Comparison of ENCODE assay signal across 8 cellular contexts in the genomic region with DNA sequence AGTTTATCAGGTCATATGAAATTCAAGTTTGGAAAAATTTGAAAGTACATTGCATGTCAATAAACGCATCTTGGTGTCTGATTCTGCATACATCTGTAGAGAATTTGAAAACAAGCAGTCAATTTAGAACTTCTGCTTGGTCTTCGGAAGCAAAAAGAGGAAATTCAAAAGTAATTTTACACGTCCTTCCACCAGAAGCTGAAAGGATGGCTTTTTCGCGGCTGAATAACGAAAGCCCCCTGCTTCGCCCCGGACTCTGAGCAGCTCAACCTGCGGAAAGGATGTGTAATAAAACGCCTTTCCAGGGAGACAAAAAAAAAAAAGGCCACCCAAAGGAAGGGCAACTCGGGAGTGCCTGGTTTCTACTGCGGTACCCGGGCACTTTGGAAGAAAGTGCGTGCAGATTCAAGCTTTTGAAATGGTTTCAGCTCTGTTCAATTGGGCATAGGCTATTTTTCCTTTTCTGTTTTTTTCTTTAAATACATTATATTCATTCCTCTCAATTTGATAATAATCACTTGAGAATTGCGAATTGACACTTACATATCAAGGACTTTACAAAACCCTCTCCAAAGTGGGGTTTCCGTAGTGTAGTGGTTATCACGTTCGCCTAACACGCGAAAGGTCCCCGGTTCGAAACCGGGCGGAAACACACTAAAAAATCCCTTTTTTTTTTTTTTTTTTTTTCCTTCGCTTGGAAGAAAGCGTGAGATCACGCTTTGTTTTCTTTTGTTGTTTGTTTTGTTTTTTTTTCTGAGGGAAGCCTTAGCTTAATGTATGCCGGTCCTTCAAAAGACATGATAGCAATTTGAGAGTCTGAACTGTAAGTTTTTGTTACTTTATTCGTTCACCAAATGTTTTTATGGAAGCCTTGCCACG. TPM values are rescaled to one million over a fixed set of nuclear protein-coding genes. Genes with fewer than 3 reads are reported as not detected.
DNase-seq lines count a peak whose midpoint lies in the region; ATAC-seq and TF ChIP-seq lines count a peak whose summit lies in the region.

No MANE protein-coding gene starts in this region.

- H3K9ac ChIP-seq in DND-41 (ENCODE audit: low read depth, low read length), result peak overlapping the region; percentile 87

- H3K36me3 ChIP-seq in DND-41 (ENCODE audit: insufficient read depth, low read length) (peaks cover 26% of the 10 kb centered on the region), right lobe of liver (peaks cover 0 to 18% (median 0%) of the 10 kb centered on the region in 4 donors)

- peak overlapping the region; percentile 96 for H2AFZ ChIP-seq in DND-41 (ENCODE audit: low read depth, low read length)

- intact Hi-C loops in right lobe of liver (cut with DNase I), result no loop called here

- peak overlapping the region; percentile 92 for H3K27ac ChIP-seq in DND-41 (ENCODE audit: low read length)
- peak overlapping the region; percentile 96 to 99 (median 99) for H3K27ac ChIP-seq in right lobe of liver

- under 1% methylated on average over 30 of the region's 30 CpGs for WGBS in right lobe of liver (ENCODE audit: insufficient coverage, low coverage, low lambda C conversion rate, missing lambda C conversion rate)

- H3K27me3 ChIP-seq in DND-41 (ENCODE audit: insufficient read depth, low read length, poor library complexity) (no peaks in the 10 kb centered on the region), right lobe of liver (no peaks in the 10 kb centered on the region)

- H3K9me3 ChIP-seq in DND-41 (ENCODE audit: insufficient read depth, low read length, severe bottlenecking) (no peaks in the 10 kb centered on the region), right lobe of liver (no peaks in the 10 kb centered on the region)

- ATAC-seq in DND-41 (ENCODE audit: insufficient read depth, low read depth) (peak; percentile 17; the same call in 2 of the 3 replicates), HG03565 (IDR thresholded peaks at IDR 0.05; ENCODE audit: unreplicated experiment) (peak; percentile 18), right lobe of liver (peak in 3 of 4 donors; percentile 25 to 37 (median 31)), GM19328 (IDR thresholded peaks at IDR 0.05; ENCODE audit: unreplicated experiment) (no peak)

- H3K4me3 ChIP-seq in DND-41 (ENCODE audit: low read depth in 1 of 2, low read length in 2 of 2) (peak overlapping the region; percentile 79 to 80), right lobe of liver (peak overlapping the region; percentile 70 to 92 (median 79))

- TF ChIP-seq POLR2A in right lobe of liver (IDR thresholded peaks at IDR 0.05), result no peak

- peaks cover 32% of the 10 kb centered on the region for H3K4me1 ChIP-seq in DND-41 (ENCODE audit: insufficient read depth, low read length)
- peaks cover 0 to 19% (median 5%) of the 10 kb centered on the region in 4 donors for H3K4me1 ChIP-seq in right lobe of liver

- peaks cover 37% of the 10 kb centered on the region for H3K79me2 ChIP-seq in DND-41 (ENCODE audit: insufficient read depth, low read length)

- TF ChIP-seq CTCF in DND-41 (IDR thresholded peaks at IDR 0.05; ENCODE audit: borderline replicate concordance, extremely low read depth, low read length, poor library complexity, severe bottlenecking) (no peak), right lobe of liver (IDR thresholded peaks at IDR 0.05) (no peak)

- peak overlapping the region; percentile 78 for H3K4me2 ChIP-seq in DND-41 (ENCODE audit: insufficient read depth, low read length)

- DNase-seq in DND-41, result peak; percentile 77
- DNase-seq in NCI-H748 treated with DMSO at 0.1 percent for 48 hours (lab: John Stamatoyannopoulos, UW), result peak; percentile 78
- DNase-seq in activated CD4-positive, alpha-beta T cell treated with anti-CD3 and anti-CD28 coated beads, Interleukin-2, amount 50 U/mL, for 24 hours (ENCODE audit: low read depth in 1 of 2, low spot score in 1 of 2), result peak; percentile 36 to 76
- DNase-seq in ecto neural progenitor cell (ENCODE audit: low spot score), result peak; percentile 76
- DNase-seq in right lobe of liver, result peak in 2 of 3 donors; percentile 35 to 38
- peak in 2 of 3 donors; percentile 24 to 54 for DNase-seq in stimulated activated CD4-positive, alpha-beta T cell treated with anti-CD3 and anti-CD28 coated beads, TNF-alpha, amount 100 ng/mL, for 1 hour (ENCODE audit: low read depth in 3 of 3, low spot score in 1 of 3)

- no peaks in the 10 kb centered on the region; the same call in 1 of the 2 replicates for H4K20me1 ChIP-seq in DND-41 (ENCODE audit: insufficient read depth, low read length)

RNA-seq across cellular contexts. Expression of a gene that starts 1.3 kb away (rescaled TPM):
- 1 to 10 TPM; 5.6 to 6.7 (median 5.9) TPM for total RNA-seq in right lobe of liver

RNA-seq across cellular contexts. Expression of a gene that starts 2.5 kb away (rescaled TPM):
- 1 to 10 TPM; 1.1 to 2.3 (median 1.6) TPM for total RNA-seq in right lobe of liver

RNA-seq across cellular contexts. Expression of a gene that starts 7.0 kb away (rescaled TPM):
- 100 to 1,000 TPM in 2 of 6 experiments, 1 to 10 TPM in 1, not detected in 3; 1.5 to 127 (median 119) TPM for total RNA-seq in right lobe of liver

RNA-seq across cellular contexts. Expression of a gene that starts 40.8 kb away (rescaled TPM):
- total RNA-seq in right lobe of liver, result not detected

RNA-seq across cellular contexts. Expression of a gene that starts 40.8 kb away (rescaled TPM):
- 1 to 10 TPM in 1 of 6 experiments, under 1 TPM in 4, not detected in 1; 0.06 to 1.9 (median 0.60) TPM for total RNA-seq in right lobe of liver
